In the genomic region with DNA sequence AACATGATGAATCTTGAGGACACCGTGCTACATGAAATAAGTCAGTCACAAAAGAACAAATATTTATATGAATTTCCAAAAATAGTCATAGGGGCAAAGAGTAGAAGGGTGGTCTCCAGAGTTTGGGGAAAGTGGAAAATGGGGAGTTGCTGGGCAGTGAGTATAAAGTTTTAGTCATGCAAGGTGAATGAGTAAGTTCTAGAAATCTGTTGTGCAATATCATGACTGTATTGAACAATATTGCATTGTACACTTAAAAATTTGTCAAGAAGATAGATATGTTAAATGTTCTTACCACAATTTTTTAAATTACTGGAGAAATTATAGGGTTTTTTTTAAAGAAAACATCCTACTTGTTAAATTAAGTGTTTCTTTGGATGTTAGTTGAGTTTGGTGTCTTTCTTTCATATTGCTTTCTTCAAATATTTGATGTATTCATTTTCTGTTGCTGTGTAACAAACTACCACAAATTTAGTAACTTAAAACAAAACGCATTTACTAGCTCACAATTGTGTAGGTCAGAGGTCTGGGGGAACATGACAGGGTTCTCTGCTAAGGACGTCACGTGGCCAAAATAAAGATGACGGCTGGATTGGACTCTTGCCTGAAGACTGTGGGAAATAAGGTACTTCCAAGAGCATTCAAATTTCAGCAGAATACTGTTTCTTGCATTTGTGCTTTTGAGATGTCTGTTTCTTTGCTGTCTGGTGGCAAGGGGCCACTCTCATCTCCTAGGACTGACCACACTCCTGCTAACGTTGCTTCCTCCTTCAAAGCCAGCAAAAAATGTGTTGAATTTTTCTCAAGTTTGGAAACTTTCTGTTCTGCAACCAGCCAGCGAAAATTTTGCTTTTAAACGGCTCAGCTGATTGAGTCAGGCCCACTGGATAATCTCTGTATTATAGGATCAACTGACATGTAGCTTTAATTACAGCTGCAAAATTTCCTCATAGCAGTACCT, we compare ENCODE assay signal across 16 cellular contexts.
DNase-seq lines count a peak whose midpoint lies in the region; ATAC-seq and TF ChIP-seq lines count a peak whose summit lies in the region.
"Had no signal": no experiment of that assay in that cellular context is flagged by ENCODE, and none has a peak within 500 bp of the region (broad histone marks: within the 10 kb centered on the region; RNA-seq: fewer than 3 reads in every experiment).

No MANE protein-coding gene starts in this region.

- peaks cover 2% of the 10 kb centered on the region for H3K27me3 Mint-ChIP-seq in glutamatergic neuron (ENCODE audit: unreplicated experiment)

- intact Hi-C loops in ascending aorta (cut with DNase I), result no loop called here

- H3K9me3 ChIP-seq in ascending aorta, result peaks cover 6 to 23% of the 10 kb centered on the region in 2 donors
- H3K9me3 ChIP-seq: SJSA1 had no signal

- H3K4me1 Mint-ChIP-seq in glutamatergic neuron (ENCODE audit: low read depth, unreplicated experiment), result no peaks in the 10 kb centered on the region

- no peak for ATAC-seq in HG03095 (IDR thresholded peaks at IDR 0.05; ENCODE audit: unreplicated experiment)
- ATAC-seq: activated T-cell treated with anti-CD3 and anti-CD28 coated beads, Interleukin-2, amount 50 U/mL, for 72 hours; left ventricle myocardium superior had no signal

- H3K27me3 ChIP-seq in ascending aorta, result no peaks in the 10 kb centered on the region
- H3K27me3 ChIP-seq: adrenal gland, esophagus muscularis mucosa, SJSA1 had no signal

- H3K27ac Mint-ChIP-seq in glutamatergic neuron (ENCODE audit: unreplicated experiment), result no peak overlapping the region
- H3K27ac Mint-ChIP-seq: activated T-cell treated with anti-CD3 and anti-CD28 coated beads, Interleukin-2, amount 50 U/mL, for 72 hours had no signal

- H3K4me3 ChIP-seq in ascending aorta, result no peak overlapping the region
- no peak overlapping the region for H3K4me3 ChIP-seq in foreskin fibroblast (ENCODE audit: low read depth in 1 of 2, low read length in 2 of 2)
- H3K4me3 ChIP-seq: adrenal gland, esophagus muscularis mucosa, SJSA1 had no signal

- peaks cover 2% of the 10 kb centered on the region for H3K9me3 Mint-ChIP-seq in glutamatergic neuron (ENCODE audit: unreplicated experiment)

- peak; percentile 57 for DNase-seq in SKM-1 treated with dmso at 0.1 percent for 144 hours (lab: John Stamatoyannopoulos, UW; ENCODE audit: unreplicated experiment)
- DNase-seq in SKM-1 (lab: John Stamatoyannopoulos, UW; ENCODE audit: unreplicated experiment), result no peak
- DNase-seq in ascending aorta (ENCODE audit: low spot score in 2 of 2), result no peak
- peak; percentile 18 to 44 for DNase-seq in foreskin fibroblast
- no peak for DNase-seq in activated CD4-positive, CD25-positive, alpha-beta regulatory T cell treated with anti-CD3 and anti-CD28 coated beads, Interleukin-2, amount 50 U/mL, for 72 hours
- no peak for DNase-seq in glutamatergic neuron
- DNase-seq in activated CD4-positive, alpha-beta T cell treated with anti-CD3 and anti-CD28 coated beads for 48 hours, result no peak
- DNase-seq: activated T-cell treated with anti-CD3 and anti-CD28 coated beads, Interleukin-2, amount 50 U/mL, for 72 hours; adrenal gland; dermis blood vessel endothelial cell; left ventricle myocardium superior; posterior cingulate gyrus; T1000 had no signal

- no peak for TF ChIP-seq CTCF in ascending aorta (IDR thresholded peaks at IDR 0.05)
- TF ChIP-seq CTCF in foreskin fibroblast (IDR thresholded peaks at IDR 0.05; ENCODE audit: low read depth, low read length), result no peak
- TF ChIP-seq CTCF in glutamatergic neuron (IDR thresholded peaks at IDR 0.05; ENCODE audit: partially characterized antibody, unreplicated experiment), result no peak

- H3K4me1 ChIP-seq in ascending aorta, result no peaks in the 10 kb centered on the region
- H3K4me1 ChIP-seq: adrenal gland, esophagus muscularis mucosa, SJSA1 had no signal

- H3K4me3 Mint-ChIP-seq in glutamatergic neuron (ENCODE audit: unreplicated experiment), result no peak overlapping the region
- H3K4me3 Mint-ChIP-seq: activated T-cell treated with anti-CD3 and anti-CD28 coated beads, Interleukin-2, amount 50 U/mL, for 72 hours had no signal

- H3K36me3 ChIP-seq in ascending aorta, result peaks cover 0 to 9% of the 10 kb centered on the region in 2 donors
- H3K36me3 ChIP-seq: adrenal gland, esophagus muscularis mucosa, SJSA1 had no signal

- no peaks in the 10 kb centered on the region for H3K36me3 Mint-ChIP-seq in glutamatergic neuron (ENCODE audit: unreplicated experiment)

- H3K27ac ChIP-seq in ascending aorta, result peak overlapping the region; percentile 36 to 45
- H3K27ac ChIP-seq: adrenal gland, esophagus muscularis mucosa, SJSA1 had no signal

Comparison
In these comparisons a context has a peak if more than half of its experiments do, and no peak if none do; other contexts are left out.
1. DNase-seq: peak in SKM-1 treated with dmso at 0.1 percent for 144 hours (single experiment) and foreskin fibroblast (2 of 2); none in SKM-1 (single experiment), ascending aorta (0 of 2), activated CD4-positive, CD25-positive, alpha-beta regulatory T cell treated with anti-CD3 and anti-CD28 coated beads, Interleukin-2, amount 50 U/mL, for 72 hours (single experiment), glutamatergic neuron (single experiment) and activated CD4-positive, alpha-beta T cell treated with anti-CD3 and anti-CD28 coated beads for 48 hours (single experiment).